ENCODE assay signal across 1 cellular context in genomic region chr5:38883842-38884241, GRCh38.
TF ChIP-seq lines count a peak whose summit lies in the region.

No MANE protein-coding gene starts in this region.

TF ChIP-seq in HepG2, 621 proteins besides CTCF, POLR2A, EP300 and RAD21 (continued from another document):
- TF ChIP-seq ZBTB40 (IDR thresholded peaks at IDR 0.05) (no peak), ZBTB40 (CRISPR knock-in tag; IDR thresholded peaks at IDR 0.05) (no peak)
